ENCODE assay signal across 8 cellular contexts in genomic region chr15:78565951-78566774, GRCh38. TPM values are rescaled to one million over a fixed set of nuclear protein-coding genes. Genes with fewer than 3 reads are reported as not detected.
DNase-seq lines count a peak whose midpoint lies in the region; ATAC-seq and TF ChIP-seq lines count a peak whose summit lies in the region.
"Had no signal": no experiment of that assay in that cellular context is flagged by ENCODE, and none has a peak within 500 bp of the region (broad histone marks: within the 10 kb centered on the region; RNA-seq: fewer than 3 reads in every experiment).

No MANE protein-coding gene starts in this region.

- H3K4me2 ChIP-seq in DOHH2 (ENCODE audit: low read length), result peak overlapping the region; percentile 89

- peaks cover 21% of the 10 kb centered on the region for H3K4me1 ChIP-seq in DOHH2 (ENCODE audit: control insufficient read depth, low read length)

- H3K9me3 ChIP-seq in DOHH2 (ENCODE audit: control insufficient read depth, insufficient read depth, low read length) (no peaks in the 10 kb centered on the region), KOPT-K1 (ENCODE audit: insufficient read depth, low read length, poor library complexity, severe bottlenecking) (no peaks in the 10 kb centered on the region)

- no peak for TF ChIP-seq CTCF in DOHH2 (IDR thresholded peaks at IDR 0.05; ENCODE audit: low read depth, low read length, poor library complexity, severe bottlenecking)

- H3K36me3 ChIP-seq in DOHH2 (ENCODE audit: control insufficient read depth, low read length) (no peaks in the 10 kb centered on the region), KOPT-K1 (ENCODE audit: insufficient read depth, low read length) (no peaks in the 10 kb centered on the region)

- H3K27ac Mint-ChIP-seq in activated T-helper 2 cell treated with anti-CD3 and anti-CD28 coated beads, Interferon-gamma antibody, Interleukin-2, Interleukin-4, amounts not matched to agents 10 μg/mL and 5 μg/mL and 100 μg/mL, durations not matched to agents 14 hours and 24 hours and 36 hours, result peak overlapping the region; percentile 8
- H3K27ac Mint-ChIP-seq in stimulated activated naive CD8-positive, alpha-beta T cell treated with anti-CD3 and anti-CD28 coated beads, Interleukin-15, amount 100 ng/mL, for 72 hours, result peak overlapping the region in 1 of 2 donors; percentile 70

- H3K27ac ChIP-seq in DOHH2 (ENCODE audit: low read depth, low read length) (no peak overlapping the region), KOPT-K1 (ENCODE audit: low read depth, low read length, poor library complexity, severe bottlenecking) (peak overlapping the region; percentile 72)

- H3K4me1 Mint-ChIP-seq in activated T-helper 2 cell treated with anti-CD3 and anti-CD28 coated beads, Interferon-gamma antibody, Interleukin-2, Interleukin-4, amounts not matched to agents 10 μg/mL and 5 μg/mL and 100 μg/mL, durations not matched to agents 14 hours and 24 hours and 36 hours (ENCODE audit: low read depth), result peaks cover 25% of the 10 kb centered on the region
- H3K4me1 Mint-ChIP-seq in stimulated activated naive CD8-positive, alpha-beta T cell treated with anti-CD3 and anti-CD28 coated beads, Interleukin-15, amount 100 ng/mL, for 72 hours, result peaks cover 31% of the 10 kb centered on the region

- peaks cover 28% of the 10 kb centered on the region for H3K27me3 Mint-ChIP-seq in activated T-helper 2 cell treated with anti-CD3 and anti-CD28 coated beads, Interferon-gamma antibody, Interleukin-2, Interleukin-4, amounts not matched to agents 10 μg/mL and 5 μg/mL and 100 μg/mL, durations not matched to agents 14 hours and 24 hours and 36 hours (ENCODE audit: low read depth)
- H3K27me3 Mint-ChIP-seq in stimulated activated naive CD8-positive, alpha-beta T cell treated with anti-CD3 and anti-CD28 coated beads, Interleukin-15, amount 100 ng/mL, for 72 hours, result peaks cover 20% of the 10 kb centered on the region

- peak overlapping the region; percentile 82 for H3K4me3 Mint-ChIP-seq in activated T-helper 2 cell treated with anti-CD3 and anti-CD28 coated beads, Interferon-gamma antibody, Interleukin-2, Interleukin-4, amounts not matched to agents 10 μg/mL and 5 μg/mL and 100 μg/mL, durations not matched to agents 14 hours and 24 hours and 36 hours (ENCODE audit: low read depth)
- peak overlapping the region; percentile 92 to 95 for H3K4me3 Mint-ChIP-seq in stimulated activated naive CD8-positive, alpha-beta T cell treated with anti-CD3 and anti-CD28 coated beads, Interleukin-15, amount 100 ng/mL, for 72 hours

- no peaks in the 10 kb centered on the region for H3K9me3 Mint-ChIP-seq in activated T-helper 2 cell treated with anti-CD3 and anti-CD28 coated beads, Interferon-gamma antibody, Interleukin-2, Interleukin-4, amounts not matched to agents 10 μg/mL and 5 μg/mL and 100 μg/mL, durations not matched to agents 14 hours and 24 hours and 36 hours
- H3K9me3 Mint-ChIP-seq in stimulated activated naive CD8-positive, alpha-beta T cell treated with anti-CD3 and anti-CD28 coated beads, Interleukin-15, amount 100 ng/mL, for 72 hours, result no peaks in the 10 kb centered on the region

- H3K9me2 ChIP-seq in DOHH2 (replicated peaks; ENCODE audit: control insufficient read depth, low read length), result no peaks in the 10 kb centered on the region

- H4K20me1 ChIP-seq in DOHH2 (ENCODE audit: control insufficient read depth, insufficient read depth, low read depth, low read length), result no peaks in the 10 kb centered on the region

- peak; percentile 19 for ATAC-seq in GM21381 (IDR thresholded peaks at IDR 0.05; ENCODE audit: unreplicated experiment)
- peak; percentile 39 for ATAC-seq in stimulated activated naive CD8-positive, alpha-beta T cell treated with anti-CD3 and anti-CD28 coated beads, Interleukin-15, amount 100 ng/mL, for 72 hours
- no peak for ATAC-seq in GM18909 (IDR thresholded peaks at IDR 0.05; ENCODE audit: poor library complexity, unreplicated experiment)

- peaks cover 10% of the 10 kb centered on the region for H3K27me3 ChIP-seq in DOHH2 (ENCODE audit: control insufficient read depth, low read length)

- intact Hi-C loops in activated T-helper 2 cell treated with anti-CD3 and anti-CD28 coated beads, Interferon-gamma antibody, Interleukin-2, Interleukin-4, amounts not matched to agents 10 μg/mL and 5 μg/mL and 100 μg/mL, durations not matched to agents 14 hours and 24 hours and 36 hours (cut with micrococcal nuclease), result no loop called here

- peaks cover 8% of the 10 kb centered on the region for H3K79me2 ChIP-seq in DOHH2 (ENCODE audit: control insufficient read depth, low read length)

- peaks cover 9% of the 10 kb centered on the region; the same call in 1 of the 2 replicates for H3F3A ChIP-seq in DOHH2 (ENCODE audit: control insufficient read depth, insufficient read depth)

- peak overlapping the region; percentile 85 for H3K4me3 ChIP-seq in DOHH2 (ENCODE audit: low read length)

- no peaks in the 10 kb centered on the region for H3K36me3 Mint-ChIP-seq in activated T-helper 2 cell treated with anti-CD3 and anti-CD28 coated beads, Interferon-gamma antibody, Interleukin-2, Interleukin-4, amounts not matched to agents 10 μg/mL and 5 μg/mL and 100 μg/mL, durations not matched to agents 14 hours and 24 hours and 36 hours (ENCODE audit: low read depth)

- no peak for DNase-seq in activated T-helper 2 cell treated with anti-CD3 and anti-CD28 coated beads, Interferon-gamma antibody, Interleukin-2, Interleukin-4, amounts not matched to agents 10 μg/mL and 5 μg/mL and 100 μg/mL, durations not matched to agents 14 hours and 24 hours and 36 hours (ENCODE audit: low spot score)
- DNase-seq in iPS-NIHi7 (ENCODE audit: extremely low spot score), result peak; percentile 38
- DNase-seq in stimulated activated naive CD8-positive, alpha-beta T cell treated with anti-CD3 and anti-CD28 coated beads, Interleukin-15, amount 100 ng/mL, for 72 hours, result no peak

RNA-seq across cellular contexts. Expression of gene CHRNA5, which starts 0.8 kb away (rescaled TPM):
- total RNA-seq in activated T-helper 2 cell treated with anti-CD3 and anti-CD28 coated beads, Interferon-gamma antibody, Interleukin-2, Interleukin-4, amounts not matched to agents 10 μg/mL and 5 μg/mL and 100 μg/mL, durations not matched to agents 14 hours and 24 hours and 36 hours, result 6.5 and 7.7 TPM in 2 replicates

RNA-seq across cellular contexts. Expression of gene PSMA4, which starts 25.9 kb away (rescaled TPM):
- 330 and 331 TPM in 2 replicates for total RNA-seq in activated T-helper 2 cell treated with anti-CD3 and anti-CD28 coated beads, Interferon-gamma antibody, Interleukin-2, Interleukin-4, amounts not matched to agents 10 μg/mL and 5 μg/mL and 100 μg/mL, durations not matched to agents 14 hours and 24 hours and 36 hours

RNA-seq across cellular contexts. Expression of gene CHRNA3, which starts 54.6 kb away (rescaled TPM):
- not detected in 2 replicates for total RNA-seq in activated T-helper 2 cell treated with anti-CD3 and anti-CD28 coated beads, Interferon-gamma antibody, Interleukin-2, Interleukin-4, amounts not matched to agents 10 μg/mL and 5 μg/mL and 100 μg/mL, durations not matched to agents 14 hours and 24 hours and 36 hours
- total RNA-seq: dermis microvascular lymphatic vessel endothelial cell had no signal

RNA-seq across cellular contexts. Expression of gene HYKK, which starts 58.8 kb away (rescaled TPM):
- 0.74 and 0.89 TPM in 2 replicates for total RNA-seq in activated T-helper 2 cell treated with anti-CD3 and anti-CD28 coated beads, Interferon-gamma antibody, Interleukin-2, Interleukin-4, amounts not matched to agents 10 μg/mL and 5 μg/mL and 100 μg/mL, durations not matched to agents 14 hours and 24 hours and 36 hours
